Comparison of ENCODE assay signal across 29 cellular contexts in the genomic region with DNA sequence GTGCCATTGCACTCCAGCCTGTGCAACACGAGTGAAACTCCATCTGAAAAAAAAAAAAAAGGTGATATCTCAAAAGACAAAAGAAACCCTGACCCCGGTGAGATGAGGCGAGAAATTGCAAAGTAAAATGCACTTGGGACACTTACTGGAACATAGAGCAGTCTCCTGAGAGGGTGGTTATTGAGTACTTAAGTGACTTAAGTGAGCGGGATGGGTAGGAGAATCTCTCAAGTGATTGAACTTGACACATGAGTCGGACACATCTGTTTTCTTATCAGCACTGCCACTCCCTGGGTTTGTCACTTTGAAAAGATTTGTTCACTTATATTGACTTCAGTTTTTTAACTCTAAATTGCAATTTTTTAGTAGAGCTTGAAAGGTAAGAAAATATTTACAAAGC. TPM values are rescaled to one million over a fixed set of nuclear protein-coding genes. Genes with fewer than 3 reads are reported as not detected.
DNase-seq lines count a peak whose midpoint lies in the region; ATAC-seq and TF ChIP-seq lines count a peak whose summit lies in the region.
"Had no signal": no experiment of that assay in that cellular context is flagged by ENCODE, and none has a peak within 500 bp of the region (broad histone marks: within the 10 kb centered on the region; RNA-seq: fewer than 3 reads in every experiment).

No MANE protein-coding gene starts in this region.

- intact Hi-C loops in breast epithelium (cut with DNase I; ENCODE audit: low total_unique reads), result no loop called here

- no peak for DNase-seq in activated naive CD8-positive, alpha-beta T cell treated with anti-CD3 and anti-CD28 coated beads for 36 hours
- DNase-seq in T-helper 17 cell (no peak), naive B cell (no peak), amygdala (lab: John Stamatoyannopoulos, UW) (no peak), breast epithelium (ENCODE audit: low spot score in 2 of 2) (no peak), omental fat pad (ENCODE audit: low spot score) (no peak)
- DNase-seq: activated CD4-positive, CD25-positive, alpha-beta regulatory T cell treated with anti-CD3 and anti-CD28 coated beads, Interleukin-2, amount 50 U/mL, for 72 hours; activated CD8-positive, alpha-beta memory T cell treated with anti-CD3 and anti-CD28 coated beads for 24 hours; activated naive CD4-positive, alpha-beta T cell treated with Interleukin-2 at 50 U/mL for 16 hours; activated T-cell treated with anti-CD3 and anti-CD28 coated beads, Interleukin-2, amount 50 U/mL, for 4 hours; amniotic stem cell; C1 segment of cervical spinal cord; esophagus squamous epithelium; foreskin melanocyte; left cardiac atrium; mammary epithelial cell; MG63; NCI-H2081 treated with DMSO at 0.1 percent for 48 hours; NCI-H446; OCI-M1; SK-N-SH; stimulated activated CD8-positive, alpha-beta memory T cell treated with anti-CD3 and anti-CD28 coated beads, Interleukin-4, amount 100 ng/mL, for 48 hours; stimulated activated naive CD8-positive, alpha-beta T cell treated with anti-CD3 and anti-CD28 coated beads, Interleukin-15, amount 100 ng/mL, for 72 hours had no signal

- H3K4me1 ChIP-seq in breast epithelium, result no peaks in the 10 kb centered on the region

- TF ChIP-seq CTCF in breast epithelium (IDR thresholded peaks at IDR 0.05) (no peak), omental fat pad (IDR thresholded peaks at IDR 0.05) (no peak)

- H3K27me3 Mint-ChIP-seq in activated naive CD8-positive, alpha-beta T cell, result no peaks in the 10 kb centered on the region
- H3K27me3 Mint-ChIP-seq in activated naive CD8-positive, alpha-beta T cell treated with anti-CD3 and anti-CD28 coated beads for 36 hours, result no peaks in the 10 kb centered on the region
- H3K27me3 Mint-ChIP-seq in T-helper 17 cell (no peaks in the 10 kb centered on the region), naive B cell (no peaks in the 10 kb centered on the region)
- H3K27me3 Mint-ChIP-seq: stimulated activated naive CD8-positive, alpha-beta T cell treated with anti-CD3 and anti-CD28 coated beads, Interleukin-15, amount 100 ng/mL, for 72 hours had no signal

- peak overlapping the region; percentile 100 for H3K4me3 Mint-ChIP-seq in activated naive CD8-positive, alpha-beta T cell
- no peak overlapping the region for H3K4me3 Mint-ChIP-seq in activated naive CD8-positive, alpha-beta T cell treated with anti-CD3 and anti-CD28 coated beads for 36 hours
- peak overlapping the region; percentile 50 for H3K4me3 Mint-ChIP-seq in T-helper 17 cell
- peak overlapping the region in 2 of 8 donors; percentile 47 to 100 for H3K4me3 Mint-ChIP-seq in naive B cell
- H3K4me3 Mint-ChIP-seq: activated T-cell treated with anti-CD3 and anti-CD28 coated beads, Interleukin-2, amount 50 U/mL, for 4 hours; T-helper 1 cell treated with Interleukin-12 subunit alpha and Interleukin-12 subunit beta and Interleukin-4 antibody, amounts not matched to agents 30 μg/mL and 1 μg/mL, for 36 hours had no signal

- no peaks in the 10 kb centered on the region for H3K36me3 ChIP-seq in breast epithelium
- H3K36me3 ChIP-seq: cardiac muscle cell, MG63 had no signal

- peaks cover 8% of the 10 kb centered on the region for H3K36me3 Mint-ChIP-seq in activated naive CD8-positive, alpha-beta T cell
- peaks cover 63% of the 10 kb centered on the region for H3K36me3 Mint-ChIP-seq in activated naive CD8-positive, alpha-beta T cell treated with anti-CD3 and anti-CD28 coated beads for 36 hours
- H3K36me3 Mint-ChIP-seq in T-helper 17 cell (ENCODE audit: low read depth) (peaks cover 5% of the 10 kb centered on the region), naive B cell (peaks cover 7 to 9% of the 10 kb centered on the region in 2 donors)

- no peak overlapping the region for H3K27ac ChIP-seq in breast epithelium
- H3K27ac ChIP-seq: cardiac muscle cell, esophagus squamous epithelium, skin epidermis had no signal

- no peak for TF ChIP-seq POLR2A in breast epithelium (IDR thresholded peaks at IDR 0.05)

- H3K9me3 ChIP-seq in T-helper 17 cell (ENCODE audit: control insufficient read depth, low read length, poor library complexity, severe bottlenecking) (no peaks in the 10 kb centered on the region), breast epithelium (peaks cover 0 to 4% of the 10 kb centered on the region in 2 donors)
- H3K9me3 ChIP-seq: MG63, SK-N-SH had no signal

- no peaks in the 10 kb centered on the region for H3K27me3 ChIP-seq in breast epithelium
- H3K27me3 ChIP-seq: cardiac muscle cell, esophagus squamous epithelium, MG63 had no signal

- ATAC-seq in T-helper 17 cell (no peak), naive B cell (ENCODE audit: low read depth in 2 of 2) (no peak), omental fat pad (ENCODE audit: low FRiP score) (no peak)
- ATAC-seq: activated T-cell treated with anti-CD3 and anti-CD28 coated beads, Interleukin-2, amount 50 U/mL, for 4 hours; GM12878; HCT116; left cardiac atrium; stimulated activated naive CD8-positive, alpha-beta T cell treated with anti-CD3 and anti-CD28 coated beads, Interleukin-15, amount 100 ng/mL, for 72 hours had no signal

- peaks cover 52% of the 10 kb centered on the region for H3K4me1 Mint-ChIP-seq in activated naive CD8-positive, alpha-beta T cell (ENCODE audit: low read depth)
- H3K4me1 Mint-ChIP-seq in activated naive CD8-positive, alpha-beta T cell treated with anti-CD3 and anti-CD28 coated beads for 36 hours, result peaks cover 24% of the 10 kb centered on the region
- H3K4me1 Mint-ChIP-seq in T-helper 17 cell (peaks cover 25% of the 10 kb centered on the region), naive B cell (peaks cover 24 to 57% (median 39%) of the 10 kb centered on the region in 3 donors)

- peak overlapping the region; percentile 81 for H3K27ac Mint-ChIP-seq in activated naive CD8-positive, alpha-beta T cell
- H3K27ac Mint-ChIP-seq in activated naive CD8-positive, alpha-beta T cell treated with anti-CD3 and anti-CD28 coated beads for 36 hours, result no peak overlapping the region
- peak overlapping the region; percentile 98 for H3K27ac Mint-ChIP-seq in T-helper 17 cell
- peak overlapping the region in 4 of 6 donors; percentile 10 to 98 (median 38) for H3K27ac Mint-ChIP-seq in naive B cell
- H3K27ac Mint-ChIP-seq: stimulated activated naive CD8-positive, alpha-beta T cell treated with anti-CD3 and anti-CD28 coated beads, Interleukin-15, amount 100 ng/mL, for 72 hours; T-helper 1 cell treated with Interleukin-12 subunit alpha and Interleukin-12 subunit beta and Interleukin-4 antibody, amounts not matched to agents 30 μg/mL and 1 μg/mL, for 36 hours had no signal

- no peak overlapping the region for H3K4me3 ChIP-seq in breast epithelium
- H3K4me3 ChIP-seq: cardiac muscle cell, esophagus squamous epithelium, GM12878, MG63, skin epidermis had no signal

- no peaks in the 10 kb centered on the region for H3K9me3 Mint-ChIP-seq in activated naive CD8-positive, alpha-beta T cell (ENCODE audit: low read depth)
- H3K9me3 Mint-ChIP-seq in activated naive CD8-positive, alpha-beta T cell treated with anti-CD3 and anti-CD28 coated beads for 36 hours, result peaks cover 23% of the 10 kb centered on the region
- H3K9me3 Mint-ChIP-seq in naive B cell, result peaks cover 0 to 9% (median 3%) of the 10 kb centered on the region in 7 donors

RNA-seq across cellular contexts. Expression of gene ZNF429, which starts 2.8 kb away (rescaled TPM):
- total RNA-seq in activated naive CD8-positive, alpha-beta T cell treated with anti-CD3 and anti-CD28 coated beads for 36 hours, result 1 to 10 TPM; 4.7 to 6.7 TPM
- 10 to 100 TPM; 10.7 to 12.4 TPM for total RNA-seq in T-helper 17 cell
- polyA plus RNA-seq in naive B cell (ENCODE audit: low read depth in 6 of 6), result 10 to 100 TPM; 21.3 to 31.8 (median 25.9) TPM
- 10 to 100 TPM; 12.8 to 35.4 (median 30.5) TPM for total RNA-seq in breast epithelium
- total RNA-seq in omental fat pad, result 10 to 100 TPM in 2 of 4 donors, 1 to 10 TPM in 2; 5.6 to 21.0 (median 9.4) TPM
